In genomic region chr22:43167001-43167589, GRCh38 we compare ENCODE assay signal across 27 cellular contexts. TPM values are rescaled to one million over a fixed set of nuclear protein-coding genes. Genes with fewer than 3 reads are reported as not detected.
DNase-seq lines count a peak whose midpoint lies in the region; ATAC-seq, FAIRE-seq and TF ChIP-seq lines count a peak whose summit lies in the region.
"Had no signal": no experiment of that assay in that cellular context is flagged by ENCODE, and none has a peak within 500 bp of the region (broad histone marks: within the 10 kb centered on the region; RNA-seq: fewer than 3 reads in every experiment).

No MANE protein-coding gene starts in this region.

- TF ChIP-seq CTCF in MCF 10A (IDR thresholded peaks at IDR 0.05; ENCODE audit: unreplicated experiment), result no peak
- no peak for TF ChIP-seq CTCF in breast epithelium (IDR thresholded peaks at IDR 0.05)
- no peak for TF ChIP-seq CTCF in OCI-LY7 (conservative IDR thresholded peaks at IDR 0.05; ENCODE audit: low read length)
- TF ChIP-seq CTCF in K562 (IDR thresholded peaks at IDR 0.05 in 2 of 3, conservative IDR thresholded peaks at IDR 0.05 in 1 of 3; ENCODE audit: insufficient read depth in 2 of 3, low read depth in 1 of 3, low read length in 3 of 3), result no peak
- TF ChIP-seq CTCF in stomach (IDR thresholded peaks at IDR 0.05), result no peak
- no peak for TF ChIP-seq CTCF in type B pancreatic cell (conservative IDR thresholded peaks at IDR 0.05)

- peak; percentile 67 for FAIRE-seq in K562 (lab: Jason Lieb, UNC)
- FAIRE-seq: A549, G401.6, GM12878, H1, HepG2 had no signal

- ATAC-seq in K562, result peak; percentile 21
- ATAC-seq in HG02938 (IDR thresholded peaks at IDR 0.05; ENCODE audit: unreplicated experiment), result no peak
- ATAC-seq: A549; CD8-positive, alpha-beta T cell; GM12878; HepG2; SK-N-SH treated with all-trans-retinoic acid at 6 μM for 48 hours had no signal

- H2AFZ ChIP-seq in OCI-LY7 (ENCODE audit: low read length) (no peak overlapping the region), K562 (ENCODE audit: low read depth, low read length) (no peak overlapping the region)

- no peaks in the 10 kb centered on the region for H3K9me1 ChIP-seq in K562 (ENCODE audit: control insufficient read depth, insufficient read depth, low read length)

- no peak overlapping the region for H3K4me3 ChIP-seq in breast epithelium
- H3K4me3 ChIP-seq in OCI-LY7 (ENCODE audit: low read depth, low read length, poor library complexity, severe bottlenecking), result no peak overlapping the region
- H3K4me3 ChIP-seq in K562, result no peak overlapping the region
- H3K4me3 ChIP-seq in stomach, result no peak overlapping the region
- H3K4me3 ChIP-seq: A549, GM12878 had no signal

- H3K4me2 ChIP-seq in OCI-LY7 (ENCODE audit: low read length) (no peak overlapping the region), K562 (ENCODE audit: insufficient read depth, low read length) (no peak overlapping the region; the same call in 1 of the 2 replicates)
- H3K4me2 ChIP-seq: A549 had no signal

- peaks cover 54% of the 10 kb centered on the region for H3K36me3 Mint-ChIP-seq in MCF 10A (ENCODE audit: insufficient read depth, unreplicated experiment)
- H3K36me3 Mint-ChIP-seq in type B pancreatic cell, result no peaks in the 10 kb centered on the region

- no peaks in the 10 kb centered on the region for H4K20me1 ChIP-seq in OCI-LY7 (ENCODE audit: insufficient read depth, low read length)
- no peaks in the 10 kb centered on the region for H4K20me1 ChIP-seq in K562 (replicated peaks; ENCODE audit: control insufficient read depth, insufficient read depth, low read length)

- 29% methylated on average over 15 of the region's 19 CpGs for WGBS in K562 (ENCODE audit: insufficient coverage, low coverage, missing lambda C conversion rate)
- 49 to 74% (median 69%) methylated on average over 11 to 19 of the region's 19 CpGs for WGBS in stomach, 5 donors

- H3K27ac Mint-ChIP-seq in MCF 10A (ENCODE audit: low read depth, unreplicated experiment), result no peak overlapping the region
- H3K27ac Mint-ChIP-seq in type B pancreatic cell, result no peak overlapping the region
- H3K27ac Mint-ChIP-seq: CD8-positive, alpha-beta T cell had no signal

- H3K4me1 Mint-ChIP-seq in MCF 10A (ENCODE audit: insufficient read depth, unreplicated experiment), result peaks cover 11% of the 10 kb centered on the region
- H3K4me1 Mint-ChIP-seq in type B pancreatic cell (ENCODE audit: unreplicated experiment), result no peaks in the 10 kb centered on the region

- no peak for TF ChIP-seq RAD21 in K562 (CRISPR knock-in tag; conservative IDR thresholded peaks at IDR 0.05 in 1 of 2, IDR thresholded peaks at IDR 0.05 in 1 of 2)

- no peaks in the 10 kb centered on the region for H3K27me3 ChIP-seq in breast epithelium
- H3K27me3 ChIP-seq in K562 (ENCODE audit: control insufficient read depth in 2 of 2, insufficient read depth in 2 of 2, low read length in 2 of 2), result no peaks in the 10 kb centered on the region
- H3K27me3 ChIP-seq in stomach, result no peaks in the 10 kb centered on the region

- TF ChIP-seq POLR2A in breast epithelium (IDR thresholded peaks at IDR 0.05) (no peak), K562 (conservative IDR thresholded peaks at IDR 0.05) (no peak; the same call in 1 of the 2 replicates), stomach (IDR thresholded peaks at IDR 0.05) (no peak)

- no peak for TF ChIP-seq EP300 in K562 (IDR thresholded peaks at IDR 0.05; ENCODE audit: low read length)
- no peak for TF ChIP-seq EP300 in stomach (IDR thresholded peaks at IDR 0.05)

- no peaks in the 10 kb centered on the region for H3K9me2 ChIP-seq in OCI-LY7 (ENCODE audit: insufficient read depth, low read length)

- BruUV-seq in MCF 10A (replicated peaks; lab: Mats Ljungman, UMichigan), result TSS peak; percentile 59
- BruUV-seq in OCI-LY7 (replicated peaks; lab: Mats Ljungman, UMichigan), result TSS peak; percentile 89
- BruUV-seq in K562 (replicated peaks; lab: Mats Ljungman, UMichigan), result no TSS peak

- no peak overlapping the region for H3K4me3 Mint-ChIP-seq in MCF 10A (ENCODE audit: unreplicated experiment)
- no peak overlapping the region for H3K4me3 Mint-ChIP-seq in type B pancreatic cell
- H3K4me3 Mint-ChIP-seq: CD8-positive, alpha-beta T cell had no signal

- H3K79me2 ChIP-seq in OCI-LY7 (ENCODE audit: insufficient read depth, low read depth, low read length) (no peaks in the 10 kb centered on the region), K562 (ENCODE audit: control insufficient read depth, insufficient read depth, low read length) (no peaks in the 10 kb centered on the region)

- intact Hi-C loops in MCF 10A (cut with micrococcal nuclease), result no loop called here
- intact Hi-C loops in breast epithelium (cut with DNase I; ENCODE audit: low total_unique reads), result loop anchor here (5.0 kb wide), 1 partner anchor 1690 kb away; no protein-coding TSS in a partner anchor
- intact Hi-C loops in OCI-LY7 (cut with micrococcal nuclease; ENCODE audit: unreplicated experiment), result no loop called here
- intact Hi-C loops in K562 (cut with micrococcal nuclease), result no loop called here
- intact Hi-C loops in stomach (cut with DNase I; ENCODE audit: low total_unique reads), result no loop called here

- POLR2A ChIA-PET in MCF 10A (lab: Yijun Ruan, JAX) (interaction anchor here (0.6 kb wide), 1 partner anchor 247 kb away, joined by 3 read pairs; no protein-coding TSS in a partner anchor), OCI-LY7 (lab: Charles Lee) (no interaction called here), K562 (lab: Yijun Ruan, JAX) (interaction anchor here (1.1 kb wide), 1 partner anchor 15 kb away, joined by 3 read pairs; no protein-coding TSS in a partner anchor)

- H3K9me3 Mint-ChIP-seq in MCF 10A (ENCODE audit: unreplicated experiment) (no peaks in the 10 kb centered on the region), type B pancreatic cell (no peaks in the 10 kb centered on the region)
- H3K9me3 Mint-ChIP-seq: CD8-positive, alpha-beta T cell had no signal

- H3K9ac ChIP-seq in K562 (ENCODE audit: insufficient read depth in 1 of 2, low read depth in 2 of 2, low read length in 2 of 2), result peak overlapping the region in 1 of 2 experiments; percentile 77; a peak in 2 of 4 replicates

- H3K4me1 ChIP-seq in breast epithelium, result peaks cover 0 to 9% of the 10 kb centered on the region in 2 donors
- H3K4me1 ChIP-seq in OCI-LY7 (ENCODE audit: insufficient read depth, low read length, poor library complexity, severe bottlenecking), result no peaks in the 10 kb centered on the region
- peaks cover 11 to 75% of the 10 kb centered on the region in 2 experiments for H3K4me1 ChIP-seq in K562 (replicated peaks in 1 of 2; ENCODE audit: control insufficient read depth in 2 of 2, insufficient read depth in 2 of 2, low read length in 2 of 2)
- peaks cover 17 to 76% (median 49%) of the 10 kb centered on the region in 4 donors for H3K4me1 ChIP-seq in stomach
- H3K4me1 ChIP-seq: A549, Caco-2 had no signal

- no peaks in the 10 kb centered on the region for H3K27me3 Mint-ChIP-seq in MCF 10A (ENCODE audit: insufficient read depth, unreplicated experiment)
- H3K27me3 Mint-ChIP-seq in type B pancreatic cell, result peaks cover 4% of the 10 kb centered on the region

- in situ Hi-C loops in K562 (cut with MboI), result no loop called here

- no peak overlapping the region for H3K27ac ChIP-seq in breast epithelium
- H3K27ac ChIP-seq in OCI-LY7 (ENCODE audit: low read depth, low read length, poor library complexity, severe bottlenecking), result no peak overlapping the region
- H3K27ac ChIP-seq in K562 (ENCODE audit: extremely low read depth, low read depth, low read length), result no peak overlapping the region
- peak overlapping the region in 2 of 5 donors; percentile 3 to 32 for H3K27ac ChIP-seq in stomach
- H3K27ac ChIP-seq: A549 had no signal

- CTCF ChIA-PET in MCF 10A (lab: Yijun Ruan, JAX), result interaction anchor here (0.6 kb wide), 1 partner anchor 813 kb away, joined by 4 read pairs; no protein-coding TSS in a partner anchor
- CTCF ChIA-PET in OCI-LY7 (lab: Charles Lee; ENCODE audit: unreplicated experiment), result no interaction called here
- CTCF ChIA-PET in K562 (lab: Yijun Ruan, JAX; ENCODE audit: low intra/inter-chr PET ratio), result no interaction called here

- no peak for DNase-seq in MCF 10A (ENCODE audit: unreplicated experiment)
- DNase-seq in breast epithelium (ENCODE audit: low spot score in 2 of 2), result no peak
- no peak for DNase-seq in OCI-LY7 (ENCODE audit: low spot score)
- peak in 1 of 4 experiments; percentile 70 for DNase-seq in K562 (ENCODE audit: extremely low read depth in 1 of 4, low spot score in 3 of 4)
- peak; percentile 47 for DNase-seq in stomach
- DNase-seq in type B pancreatic cell (ENCODE audit: extremely low spot score, unreplicated experiment), result no peak
- DNase-seq: C1 segment of cervical spinal cord; Caco-2; CD8-positive, alpha-beta T cell; HCEC 1CT; Kasumi-1; MV-4-11; NCI-H1105 treated with DMSO at 0.1 percent for 48 hours; NCI-H146; NCI-H1930; NCI-H2107; NCI-H446; NCI-H524 treated with DMSO at 0.1 percent for 48 hours; NCI-H82; NK-92 treated with Interleukin-12 subunit alpha and Interleukin-12 subunit beta, amount 100 ng/mL, for 24 hours had no signal

- H3K9me3 ChIP-seq in breast epithelium, result no peaks in the 10 kb centered on the region
- no peaks in the 10 kb centered on the region for H3K9me3 ChIP-seq in OCI-LY7 (ENCODE audit: low read length)
- no peaks in the 10 kb centered on the region for H3K9me3 ChIP-seq in K562 (replicated peaks; ENCODE audit: control insufficient read depth, insufficient read depth, low read depth, low read length)
- no peaks in the 10 kb centered on the region for H3K9me3 ChIP-seq in stomach
- H3K9me3 ChIP-seq: A549, Caco-2 had no signal

- no peaks in the 10 kb centered on the region for H3K36me3 ChIP-seq in breast epithelium
- H3K36me3 ChIP-seq in OCI-LY7 (ENCODE audit: insufficient read depth, low read length), result peaks cover 46% of the 10 kb centered on the region
- peaks cover 59% of the 10 kb centered on the region; the same call in 2 of the 3 replicates for H3K36me3 ChIP-seq in K562 (ENCODE audit: control insufficient read depth, insufficient read depth, low read length)
- H3K36me3 ChIP-seq in stomach, result peaks cover 22 to 75% (median 60%) of the 10 kb centered on the region in 4 donors

RNA-seq across cellular contexts. Expression of gene TSPO, which starts 15.7 kb away (rescaled TPM):
- total RNA-seq in MCF 10A (2022), result 294 and 308 TPM in 2 replicates
- total RNA-seq in breast epithelium, result 100 to 1,000 TPM; 250 to 468 (median 284) TPM
- 47.1 and 59.6 TPM in 2 replicates for total RNA-seq in OCI-LY7 (2014; rRNA removed; shearing (Covaris generic))
- total RNA-seq in OCI-LY7 (2022), result 55.5 and 69.9 TPM in 2 replicates
- total RNA-seq in K562 (2011; cell fraction: chromatin; rRNA removed; ENCODE audit: low replicate concordance), result 4.2 and 18.3 TPM in 2 replicates
- total RNA-seq in K562 (2011; cell fraction: nucleolus; rRNA removed), result 30.4 and 33.7 TPM in 2 replicates
- total RNA-seq in K562 (2011; cell fraction: nucleoplasm; rRNA removed), result 12.2 and 13.5 TPM in 2 replicates
- total RNA-seq in K562 (2014; rRNA removed), result 108 and 141 TPM in 2 replicates
- 6.0 and 7.2 TPM in 2 replicates for total RNA-seq in K562 (2014; rRNA removed; fragmentation: Illumina TruSeq; extraction: Trizol)
- total RNA-seq in K562 (2015; rRNA removed; fragmentation: Illumina TruSeq; extraction: Trizol), result 25.3 and 29.2 TPM in 2 replicates
- 81.7 and 82.4 TPM in 2 replicates for total RNA-seq in K562 (2021)
- 29.0 and 49.9 TPM in 2 replicates for polyA plus RNA-seq in K562 (2011; rRNA removed)
- polyA plus RNA-seq in K562 (2011; cell fraction: cytosol; rRNA removed), result 81.9 and 251 TPM in 2 replicates
- polyA plus RNA-seq in K562 (2011; cell fraction: nucleus; rRNA removed), result 42.5 and 50.8 TPM in 2 replicates
- 45.5 and 82.4 TPM in 2 replicates for polyA plus RNA-seq in K562 (2012)
- 11.5 and 38.8 TPM in 2 replicates for polyA plus RNA-seq in K562 (2014; fragmentation: Illumina TruSeq; extraction: Trizol)
- polyA plus RNA-seq in K562 (2014; fragmentation: Nextera tagmentation; extraction: Ambion mirVana), result 10 to 100 TPM in 1 of 2 experiments, 1 to 10 TPM in 1; 4.9 to 18.0 TPM
- polyA plus RNA-seq in K562 (2014; rRNA removed), result 126 and 139 TPM in 2 replicates
- polyA minus RNA-seq in K562 (2011; rRNA and poly(A)+ RNA removed), result 2.7 and 3.9 TPM in 2 replicates
- polyA minus RNA-seq in K562 (2011; cell fraction: cytosol; rRNA and poly(A)+ RNA removed), result 15.2 and 30.7 TPM in 2 replicates
- 7.3 and 7.7 TPM in 2 replicates for polyA minus RNA-seq in K562 (2011; cell fraction: nucleus; rRNA and poly(A)+ RNA removed)
- 100 to 1,000 TPM; 198 to 421 (median 397) TPM for total RNA-seq in stomach
- 100 to 1,000 TPM; 323 to 489 (median 362) TPM for polyA plus RNA-seq in stomach
- 16.9 and 30.9 TPM in 2 replicates for total RNA-seq in type B pancreatic cell (ENCODE audit: low replicate concordance)

RNA-seq across cellular contexts. Expression of gene TTLL12, which starts 19.8 kb away (rescaled TPM):
- total RNA-seq in MCF 10A (2022), result 40.9 and 61.0 TPM in 2 replicates
- total RNA-seq in breast epithelium, result 10 to 100 TPM; 25.9 to 36.0 (median 31.4) TPM
- 66.7 and 71.5 TPM in 2 replicates for total RNA-seq in OCI-LY7 (2014; rRNA removed; shearing (Covaris generic))
- 62.6 and 66.5 TPM in 2 replicates for total RNA-seq in OCI-LY7 (2022)
- 25.0 and 72.9 TPM in 2 replicates for total RNA-seq in K562 (2011; cell fraction: chromatin; rRNA removed; ENCODE audit: low replicate concordance)
- 53.6 and 60.0 TPM in 2 replicates for total RNA-seq in K562 (2011; cell fraction: nucleolus; rRNA removed)
- 38.6 and 40.0 TPM in 2 replicates for total RNA-seq in K562 (2011; cell fraction: nucleoplasm; rRNA removed)
- total RNA-seq in K562 (2014; rRNA removed), result 110 and 158 TPM in 2 replicates
- total RNA-seq in K562 (2014; rRNA removed; fragmentation: Illumina TruSeq; extraction: Trizol), result 15.6 and 19.4 TPM in 2 replicates
- 43.0 and 46.7 TPM in 2 replicates for total RNA-seq in K562 (2015; rRNA removed; fragmentation: Illumina TruSeq; extraction: Trizol)
- 125 and 128 TPM in 2 replicates for total RNA-seq in K562 (2021)
- polyA plus RNA-seq in K562 (2011; rRNA removed), result 34.1 and 51.4 TPM in 2 replicates
- 41.6 and 126 TPM in 2 replicates for polyA plus RNA-seq in K562 (2011; cell fraction: cytosol; rRNA removed)
- 57.2 and 116 TPM in 2 replicates for polyA plus RNA-seq in K562 (2011; cell fraction: nucleus; rRNA removed)
- polyA plus RNA-seq in K562 (2012), result 74.1 and 75.9 TPM in 2 replicates
- 70.4 and 136 TPM in 2 replicates for polyA plus RNA-seq in K562 (2014; fragmentation: Illumina TruSeq; extraction: Trizol)
- polyA plus RNA-seq in K562 (2014; fragmentation: Nextera tagmentation; extraction: Ambion mirVana), result 1 to 10 TPM; 1.3 to 1.6 TPM
- 75.2 and 82.3 TPM in 2 replicates for polyA plus RNA-seq in K562 (2014; rRNA removed)
- polyA minus RNA-seq in K562 (2011; rRNA and poly(A)+ RNA removed), result 18.4 and 27.6 TPM in 2 replicates
- polyA minus RNA-seq in K562 (2011; cell fraction: cytosol; rRNA and poly(A)+ RNA removed), result 57.8 and 61.9 TPM in 2 replicates
- polyA minus RNA-seq in K562 (2011; cell fraction: nucleus; rRNA and poly(A)+ RNA removed), result 24.0 and 25.8 TPM in 2 replicates
- 10 to 100 TPM in 4 of 5 donors, 1 to 10 TPM in 1; 4.1 to 64.3 (median 18.7) TPM for total RNA-seq in stomach
- 10 to 100 TPM; 27.6 to 45.3 (median 32.7) TPM for polyA plus RNA-seq in stomach
- total RNA-seq in type B pancreatic cell (ENCODE audit: low replicate concordance), result 57.3 and 98.5 TPM in 2 replicates

RNA-seq across cellular contexts. Expression of gene MCAT, which starts 23.9 kb away (rescaled TPM):
- total RNA-seq in MCF 10A (2022) (17.6 and 18.8 TPM in 2 replicates), breast epithelium (10 to 100 TPM; 18.6 to 31.1 (median 26.2) TPM), OCI-LY7 (2022) (23.1 and 33.2 TPM in 2 replicates), K562 (2014; rRNA removed) (23.7 and 28.4 TPM in 2 replicates), K562 (2014; rRNA removed; fragmentation: Illumina TruSeq; extraction: Trizol) (8.1 and 9.6 TPM in 2 replicates), K562 (2015; rRNA removed; fragmentation: Illumina TruSeq; extraction: Trizol) (11.7 and 12.4 TPM in 2 replicates), K562 (2021) (26.3 and 27.8 TPM in 2 replicates), stomach (100 to 1,000 TPM in 1 of 5 donors, 10 to 100 TPM in 3, not detected in 1; 11.7 to 197 (median 23.6) TPM), type B pancreatic cell (ENCODE audit: low replicate concordance) (24.0 and 27.0 TPM in 2 replicates)
- total RNA-seq in OCI-LY7 (2014; rRNA removed; shearing (Covaris generic)), result 28.4 and 30.6 TPM in 2 replicates
- total RNA-seq in K562 (2011; cell fraction: chromatin; rRNA removed; ENCODE audit: low replicate concordance), result 25.0 and 49.3 TPM in 2 replicates
- total RNA-seq in K562 (2011; cell fraction: nucleolus; rRNA removed), result 30.9 and 31.7 TPM in 2 replicates
- total RNA-seq in K562 (2011; cell fraction: nucleoplasm; rRNA removed), result 31.2 and 31.8 TPM in 2 replicates
- polyA plus RNA-seq in K562 (2011; rRNA removed) (13.9 and 14.0 TPM in 2 replicates), K562 (2014; fragmentation: Illumina TruSeq; extraction: Trizol) (15.0 TPM in 2 replicates), K562 (2014; fragmentation: Nextera tagmentation; extraction: Ambion mirVana) (1 to 10 TPM; 3.3 to 4.6 TPM), K562 (2014; rRNA removed) (25.3 and 27.7 TPM in 2 replicates), stomach (10 to 100 TPM; 17.0 to 24.6 (median 17.8) TPM)
- polyA plus RNA-seq in K562 (2011; cell fraction: cytosol; rRNA removed), result 17.7 and 40.8 TPM in 2 replicates
- polyA plus RNA-seq in K562 (2011; cell fraction: nucleus; rRNA removed), result 13.2 and 14.3 TPM in 2 replicates
- 12.8 and 15.3 TPM in 2 replicates for polyA plus RNA-seq in K562 (2012)
- 15.7 and 17.6 TPM in 2 replicates for polyA minus RNA-seq in K562 (2011; rRNA and poly(A)+ RNA removed)
- 9.4 and 11.2 TPM in 2 replicates for polyA minus RNA-seq in K562 (2011; cell fraction: cytosol; rRNA and poly(A)+ RNA removed)
- polyA minus RNA-seq in K562 (2011; cell fraction: nucleus; rRNA and poly(A)+ RNA removed), result 8.2 and 15.8 TPM in 2 replicates

RNA-seq across cellular contexts. Expression of gene BIK, which starts 56.5 kb away (rescaled TPM):
- total RNA-seq in MCF 10A (2022), result 7.3 and 10.0 TPM in 2 replicates
- total RNA-seq in breast epithelium, result 10 to 100 TPM in 2 of 3 donors, not detected in 1; 22.6 to 25.0 TPM
- total RNA-seq in OCI-LY7 (2014; rRNA removed; shearing (Covaris generic)), result 104 and 143 TPM in 2 replicates
- 67.6 and 88.4 TPM in 2 replicates for total RNA-seq in OCI-LY7 (2022)
- not detected in 2 replicates for total RNA-seq in K562 (2011; cell fraction: chromatin; rRNA removed; ENCODE audit: low replicate concordance)
- 0.33 TPM in 1 of 2 replicates, not detected in the other for total RNA-seq in K562 (2011; cell fraction: nucleolus; rRNA removed)
- not detected in 2 replicates for total RNA-seq in K562 (2011; cell fraction: nucleoplasm; rRNA removed)
- total RNA-seq in K562 (2014; rRNA removed), result 0.18 and 0.69 TPM in 2 replicates
- 0.15 and 0.19 TPM in 2 replicates for total RNA-seq in K562 (2014; rRNA removed; fragmentation: Illumina TruSeq; extraction: Trizol)
- not detected in 2 replicates for total RNA-seq in K562 (2015; rRNA removed; fragmentation: Illumina TruSeq; extraction: Trizol)
- 0.20 and 0.22 TPM in 2 replicates for total RNA-seq in K562 (2021)
- 0.08 and 0.34 TPM in 2 replicates for polyA plus RNA-seq in K562 (2011; rRNA removed)
- polyA plus RNA-seq in K562 (2011; cell fraction: cytosol; rRNA removed), result 0.58 and 0.78 TPM in 2 replicates
- polyA plus RNA-seq in K562 (2011; cell fraction: nucleus; rRNA removed), result 0.41 TPM in 1 of 2 replicates, not detected in the other
- polyA plus RNA-seq in K562 (2012), result 0.10 and 0.18 TPM in 2 replicates
- polyA plus RNA-seq in K562 (2014; fragmentation: Illumina TruSeq; extraction: Trizol), result not detected in 2 replicates
- polyA plus RNA-seq in K562 (2014; fragmentation: Nextera tagmentation; extraction: Ambion mirVana), result not detected
- 0.23 and 0.28 TPM in 2 replicates for polyA plus RNA-seq in K562 (2014; rRNA removed)
- polyA minus RNA-seq in K562 (2011; rRNA and poly(A)+ RNA removed), result not detected in 2 replicates
- not detected in 2 replicates for polyA minus RNA-seq in K562 (2011; cell fraction: cytosol; rRNA and poly(A)+ RNA removed)
- polyA minus RNA-seq in K562 (2011; cell fraction: nucleus; rRNA and poly(A)+ RNA removed), result not detected in 2 replicates
- 10 to 100 TPM in 2 of 5 donors, 1 to 10 TPM in 1, not detected in 2; 2.3 to 29.2 (median 13.5) TPM for total RNA-seq in stomach
- 10 to 100 TPM; 12.8 to 25.5 (median 19.7) TPM for polyA plus RNA-seq in stomach
- total RNA-seq in type B pancreatic cell (ENCODE audit: low replicate concordance), result 5.4 and 37.9 TPM in 2 replicates
